37 cellular contexts compared by ENCODE assay signal in the genomic region with DNA sequence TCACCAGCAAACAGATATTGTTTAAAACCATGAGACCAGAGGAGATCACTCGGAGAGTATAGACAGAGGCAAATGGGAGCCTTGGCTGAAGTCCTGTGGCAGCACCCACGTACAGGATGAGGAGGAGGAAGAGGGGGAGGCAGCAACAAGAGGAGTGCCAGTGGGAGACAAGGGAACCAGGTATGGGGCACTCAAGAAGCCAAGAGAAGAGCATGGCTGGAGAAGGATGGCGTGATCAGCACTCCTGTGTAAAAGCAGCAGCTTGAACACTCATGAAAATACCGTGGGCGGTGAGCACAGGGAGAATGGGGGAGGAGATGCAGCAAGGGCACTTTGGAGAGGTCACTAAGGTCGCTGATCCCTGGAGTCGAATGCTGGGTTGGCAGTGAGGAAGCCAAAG. TPM values are rescaled to one million over a fixed set of nuclear protein-coding genes. Genes with fewer than 3 reads are reported as not detected.
"Had no signal": no experiment of that assay in that cellular context is flagged by ENCODE, and none has a peak within 500 bp of the region (broad histone marks: within the 10 kb centered on the region; RNA-seq: fewer than 3 reads in every experiment).

No MANE protein-coding gene starts in this region.

- H3K36me3 ChIP-seq: adrenal gland, breast epithelium, Peyer's patch had no signal

- DNase-seq: activated B cell treated with CpG ODN at 0.5 μM for 24 hours; activated CD4-positive, alpha-beta memory T cell treated with anti-CD3 and anti-CD28 coated beads for 36 hours; activated CD4-positive, alpha-beta T cell treated with anti-CD3 and anti-CD28 coated beads for 4 hours; activated CD4-positive, alpha-beta T cell treated with anti-CD3 and anti-CD28 coated beads, Interleukin-2, amount 50 U/mL, for 1 hour; activated CD4-positive, CD25-positive, alpha-beta regulatory T cell treated with anti-CD3 and anti-CD28 coated beads, Interleukin-2, amount 50 U/mL, for 72 hours; activated CD8-positive, alpha-beta memory T cell treated with anti-CD3 and anti-CD28 coated beads for 24 hours; activated CD8-positive, alpha-beta memory T cell treated with anti-CD3 and anti-CD28 coated beads, Interleukin-2, amount 10 ng/mL, durations not matched to agents 7 days and 5 days; activated effector memory CD4-positive, alpha-beta T cell treated with anti-CD3 and anti-CD28 coated beads, Interleukin-2, amount 50 U/mL, for 16 hours; activated naive CD4-positive, alpha-beta T cell; activated naive CD4-positive, alpha-beta T cell treated with anti-CD3 and anti-CD28 coated beads, Interleukin-2, amount 50 U/mL, for 16 hours; activated T-cell treated with anti-CD3 and anti-CD28 coated beads, Interleukin-2, amount 50 U/mL, for 1 hour; activated T-cell treated with anti-CD3 and anti-CD28 coated beads, Interleukin-2, amount 50 U/mL, for 72 hours; adrenal gland; body of pancreas; MM.1S; MV-4-11; NCI-H1092; NCI-H1417; NCI-H146; NCI-H187; NCI-H2029 treated with DMSO at 0.1 percent for 48 hours; NCI-H2107; NCI-H510A; NCI-H748 treated with DMSO at 0.1 percent for 48 hours; NK-92 treated with Interleukin-12 subunit alpha and Interleukin-12 subunit beta, amount 100 ng/mL, for 24 hours; PC-3; Peyer's patch; Right ventricle myocardium superior; RPMI8226 had no signal

- H3K9me3 Mint-ChIP-seq: activated CD4-positive, alpha-beta memory T cell treated with anti-CD3 and anti-CD28 coated beads for 36 hours; T-helper 1 cell treated with Interleukin-12 subunit alpha and Interleukin-12 subunit beta and Interleukin-4 antibody, amounts not matched to agents 30 μg/mL and 1 μg/mL, for 36 hours; T-helper 2 cell treated with Interferon-gamma antibody and Interleukin-4, amounts not matched to agents 5 μg/mL and 100 μg/mL, for 36 hours had no signal

- H3K4me3 Mint-ChIP-seq: activated B cell treated with CpG ODN at 0.5 μM for 24 hours; activated CD4-positive, alpha-beta memory T cell treated with anti-CD3 and anti-CD28 coated beads for 36 hours; activated CD8-positive, alpha-beta memory T cell treated with anti-CD3 and anti-CD28 coated beads, Interleukin-2, amount 10 ng/mL, durations not matched to agents 7 days and 5 days; activated T-cell treated with anti-CD3 and anti-CD28 coated beads, Interleukin-2, amount 50 U/mL, for 72 hours; activated T-helper 17 cell treated with anti-CD3 and anti-CD28 coated beads, Interleukin-2, amount 50 U/mL, for 72 hours; T-helper 1 cell treated with Interleukin-12 subunit alpha and Interleukin-12 subunit beta and Interleukin-4 antibody, amounts not matched to agents 30 μg/mL and 1 μg/mL, for 36 hours; T-helper 2 cell treated with Interferon-gamma antibody and Interleukin-4, amounts not matched to agents 5 μg/mL and 100 μg/mL, for 36 hours had no signal

- H3K27ac ChIP-seq: adrenal gland, body of pancreas, breast epithelium, KMS-11, Peyer's patch, VCaP had no signal

- H3K4me1 ChIP-seq: adrenal gland, body of pancreas, breast epithelium, Peyer's patch had no signal

- H3K27me3 ChIP-seq: adrenal gland, body of pancreas, breast epithelium, Peyer's patch had no signal

- FAIRE-seq: astrocyte had no signal

- H3K27me3 Mint-ChIP-seq: activated CD4-positive, alpha-beta memory T cell treated with anti-CD3 and anti-CD28 coated beads for 36 hours; activated T-helper 17 cell treated with anti-CD3 and anti-CD28 coated beads, Interleukin-2, amount 50 U/mL, for 72 hours had no signal

- H3K4me3 ChIP-seq: adrenal gland, body of pancreas, breast epithelium, Peyer's patch had no signal

- H3K9ac ChIP-seq: KMS-11 had no signal

- H3K36me3 Mint-ChIP-seq: activated CD4-positive, alpha-beta memory T cell treated with anti-CD3 and anti-CD28 coated beads for 36 hours had no signal

- H3K4me2 ChIP-seq: KMS-11 had no signal

- H3K9me3 ChIP-seq: adrenal gland, body of pancreas, breast epithelium, Peyer's patch had no signal

- H3K27ac Mint-ChIP-seq: activated B cell treated with CpG ODN at 0.5 μM for 24 hours; activated CD4-positive, alpha-beta memory T cell treated with anti-CD3 and anti-CD28 coated beads for 36 hours; activated CD8-positive, alpha-beta memory T cell treated with anti-CD3 and anti-CD28 coated beads, Interleukin-2, amount 10 ng/mL, durations not matched to agents 7 days and 5 days; activated T-cell treated with anti-CD3 and anti-CD28 coated beads, Interleukin-2, amount 50 U/mL, for 72 hours; activated T-helper 17 cell treated with anti-CD3 and anti-CD28 coated beads, Interleukin-2, amount 50 U/mL, for 72 hours; T-helper 1 cell treated with Interleukin-12 subunit alpha and Interleukin-12 subunit beta and Interleukin-4 antibody, amounts not matched to agents 30 μg/mL and 1 μg/mL, for 36 hours; T-helper 2 cell treated with Interferon-gamma antibody and Interleukin-4, amounts not matched to agents 5 μg/mL and 100 μg/mL, for 36 hours had no signal

- ATAC-seq: activated CD8-positive, alpha-beta memory T cell treated with anti-CD3 and anti-CD28 coated beads, Interleukin-2, amount 10 ng/mL, durations not matched to agents 7 days and 5 days; activated T-cell treated with anti-CD3 and anti-CD28 coated beads, Interleukin-2, amount 50 U/mL, for 72 hours; activated T-helper 17 cell treated with anti-CD3 and anti-CD28 coated beads, Interleukin-2, amount 50 U/mL, for 72 hours; body of pancreas; PC-3 had no signal

RNA-seq across cellular contexts. Expression of a gene that starts 51.3 kb away (rescaled TPM):
- total RNA-seq: activated B cell treated with CpG ODN at 0.5 μM for 24 hours; activated CD4-positive, alpha-beta memory T cell treated with anti-CD3 and anti-CD28 coated beads for 36 hours; activated CD8-positive, alpha-beta memory T cell treated with anti-CD3 and anti-CD28 coated beads, Interleukin-2, amount 10 ng/mL, durations not matched to agents 7 days and 5 days; activated T-cell treated with anti-CD3 and anti-CD28 coated beads, Interleukin-2, amount 50 U/mL, for 72 hours; activated T-helper 17 cell treated with anti-CD3 and anti-CD28 coated beads, Interleukin-2, amount 50 U/mL, for 72 hours; adrenal gland; astrocyte; body of pancreas; breast epithelium; LHCN-M2; PC-3; Peyer's patch; Right ventricle myocardium superior had no signal
- polyA plus RNA-seq: adrenal gland had no signal
